17 cellular contexts compared by ENCODE assay signal in genomic region chr1:5647226-5647625, GRCh38.
"Had no signal": no experiment of that assay in that cellular context is flagged by ENCODE, and none has a peak within 500 bp of the region (broad histone marks: within the 10 kb centered on the region; RNA-seq: fewer than 3 reads in every experiment).

No MANE protein-coding gene starts in this region.

- H3K9ac ChIP-seq: SK-N-SH had no signal

- H3K27ac ChIP-seq: left ventricle myocardium inferior, spleen, upper lobe of right lung had no signal

- DNase-seq: activated CD4-positive, alpha-beta T cell treated with anti-CD3 and anti-CD28 coated beads, Interleukin-2, amount 10 ng/mL, durations not matched to agents 7 days and 5 days; activated effector memory CD4-positive, alpha-beta T cell treated with Interleukin-2 at 50 U/mL for 16 hours; activated naive CD4-positive, alpha-beta T cell treated with anti-CD3 and anti-CD28 coated beads for 36 hours; activated T-cell treated with anti-CD3 and anti-CD28 coated beads, Interleukin-2, amount 50 U/mL, for 72 hours; amygdala; cerebellar nuclear complex; cortex of kidney; erythroblast; foreskin fibroblast; left ventricle myocardium inferior; mucosa of descending colon; retina; SK-N-SH; spleen; stimulated activated CD4-positive, alpha-beta T cell treated with anti-CD3 and anti-CD28 coated beads, Interleukin-4, amount 100 ng/mL, for 1 hour; stimulated activated naive CD4-positive, alpha-beta T cell; upper lobe of right lung had no signal

- H3K9me3 Mint-ChIP-seq: activated CD4-positive, alpha-beta T cell treated with anti-CD3 and anti-CD28 coated beads, Interleukin-2, amount 10 ng/mL, durations not matched to agents 7 days and 5 days had no signal

- H3K4me1 ChIP-seq: left ventricle myocardium inferior, spleen, upper lobe of right lung had no signal

- H3K9me3 ChIP-seq: mucosa of descending colon, SK-N-SH, upper lobe of right lung had no signal

- H3K4me1 Mint-ChIP-seq: activated CD4-positive, alpha-beta T cell treated with anti-CD3 and anti-CD28 coated beads, Interleukin-2, amount 10 ng/mL, durations not matched to agents 7 days and 5 days had no signal

- H3K27ac Mint-ChIP-seq: activated CD4-positive, alpha-beta T cell treated with anti-CD3 and anti-CD28 coated beads, Interleukin-2, amount 10 ng/mL, durations not matched to agents 7 days and 5 days; activated naive CD4-positive, alpha-beta T cell treated with anti-CD3 and anti-CD28 coated beads for 36 hours; activated T-cell treated with anti-CD3 and anti-CD28 coated beads, Interleukin-2, amount 50 U/mL, for 72 hours had no signal

- H3K36me3 ChIP-seq: left ventricle myocardium inferior, spleen, upper lobe of right lung had no signal

- ATAC-seq: activated T-cell treated with anti-CD3 and anti-CD28 coated beads, Interleukin-2, amount 50 U/mL, for 72 hours; mucosa of descending colon; upper lobe of right lung had no signal

- H3K4me3 ChIP-seq: left ventricle myocardium inferior, mucosa of descending colon, spleen, upper lobe of right lung had no signal

- H3K4me3 Mint-ChIP-seq: activated CD4-positive, alpha-beta T cell treated with anti-CD3 and anti-CD28 coated beads, Interleukin-2, amount 10 ng/mL, durations not matched to agents 7 days and 5 days; activated naive CD4-positive, alpha-beta T cell treated with anti-CD3 and anti-CD28 coated beads for 36 hours; activated T-cell treated with anti-CD3 and anti-CD28 coated beads, Interleukin-2, amount 50 U/mL, for 72 hours had no signal
